11 cellular contexts compared by ENCODE assay signal in the genomic region with DNA sequence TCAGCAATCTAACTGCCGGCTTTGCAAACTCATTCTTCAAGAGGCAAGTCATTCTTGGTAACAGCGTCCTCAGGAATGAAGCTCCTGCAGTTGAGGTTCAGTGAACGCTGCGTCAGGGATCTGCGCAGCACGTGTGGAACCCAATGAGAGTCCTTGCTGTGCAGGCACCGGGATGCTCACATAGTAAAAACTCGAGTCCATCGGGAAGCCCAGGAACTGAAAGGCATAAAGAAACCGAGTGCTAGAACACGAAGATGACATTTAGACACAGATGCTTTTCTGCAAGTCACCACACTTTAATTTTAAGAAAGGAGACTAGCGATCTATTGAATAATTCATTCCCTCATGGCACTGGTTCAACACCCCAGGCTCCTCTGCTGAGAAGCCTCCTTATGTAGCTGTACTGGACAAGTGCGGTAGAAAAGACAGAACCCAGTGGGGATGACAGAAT. TPM values are rescaled to one million over a fixed set of nuclear protein-coding genes. Genes with fewer than 3 reads are reported as not detected.
DNase-seq lines count a peak whose midpoint lies in the region; ATAC-seq, FAIRE-seq and TF ChIP-seq lines count a peak whose summit lies in the region.
"Had no signal": no experiment of that assay in that cellular context is flagged by ENCODE, and none has a peak within 500 bp of the region (broad histone marks: within the 10 kb centered on the region; RNA-seq: fewer than 3 reads in every experiment).

No MANE protein-coding gene starts in this region.

- H3K23ac ChIP-seq in mesendoderm (ENCODE audit: low read length), result no peak overlapping the region

- TF ChIP-seq POLR2A in A549 (IDR thresholded peaks at IDR 0.05; ENCODE audit: low read length) (no peak), erythroblast (IDR thresholded peaks at IDR 0.05; ENCODE audit: low read length) (no peak)

- in situ Hi-C loops in Caki2 (cut with HindIII; ENCODE audit: low pct_unique_long_range_greater_than_20kb, low sequenced_read_pairs), result no loop called here
- in situ Hi-C loops in astrocyte of the spinal cord (cut with HindIII; ENCODE audit: low sequenced_read_pairs), result no loop called here

- CTCF ChIA-PET in A549 (lab: Yijun Ruan, JAX), result interaction anchor here (1.1 to 1.3 kb wide), 2 partner anchors 35 to 72 kb away, joined by 3 to 4 read pairs; no protein-coding TSS in a partner anchor

- peak overlapping the region; percentile 91; the same call in 2 of the 3 replicates for H3K4me2 ChIP-seq in A549
- no peak overlapping the region for H3K4me2 ChIP-seq in mesendoderm (ENCODE audit: low read length)

- no peak for ATAC-seq in A549
- ATAC-seq: gastrocnemius medialis had no signal

- TF ChIP-seq CTCF in A549 (IDR thresholded peaks at IDR 0.05), result no peak
- no peak for TF ChIP-seq CTCF in astrocyte of the spinal cord (IDR thresholded peaks at IDR 0.05; ENCODE audit: low read depth, low read length)
- TF ChIP-seq CTCF in ascending aorta (IDR thresholded peaks at IDR 0.05), result no peak

- H2BK120ac ChIP-seq in mesendoderm (ENCODE audit: low read depth, low read length), result no peak overlapping the region

- intact Hi-C loops in ascending aorta (cut with DNase I), result loop anchor here (5.0 kb wide), 1 partner anchor 277 kb away; no protein-coding TSS in a partner anchor

- FAIRE-seq in A549 (lab: Jason Lieb, UNC), result no peak

- H3K4me3 ChIP-seq in A549 (no peak overlapping the region), astrocyte of the spinal cord (ENCODE audit: low read depth, low read length) (no peak overlapping the region), mesendoderm (ENCODE audit: low read length) (no peak overlapping the region), ascending aorta (no peak overlapping the region)

- POLR2A ChIA-PET in A549 (lab: Yijun Ruan, JAX), result no interaction called here

- H3K18ac ChIP-seq in mesendoderm (ENCODE audit: low read length), result peak overlapping the region; percentile 55

- peak overlapping the region; percentile 44 for H3K56ac ChIP-seq in mesendoderm (ENCODE audit: low read length)

- H3K9ac ChIP-seq in mesendoderm (ENCODE audit: low read length), result peak overlapping the region; percentile 29

- H3K4ac ChIP-seq in mesendoderm (ENCODE audit: low read depth, low read length), result no peak overlapping the region

- no peak for TF ChIP-seq EP300 in A549 (IDR thresholded peaks at IDR 0.05)

- H3K36me3 ChIP-seq in mesendoderm (ENCODE audit: control insufficient read depth, insufficient read depth, low read length) (peaks cover 3% of the 10 kb centered on the region), ascending aorta (no peaks in the 10 kb centered on the region)
- H3K36me3 ChIP-seq: gastrocnemius medialis, neutrophil had no signal

- no peaks in the 10 kb centered on the region for H3K27me3 ChIP-seq in mesendoderm (ENCODE audit: insufficient read depth, low read length, poor library complexity)
- H3K27me3 ChIP-seq in ascending aorta, result no peaks in the 10 kb centered on the region
- H3K27me3 ChIP-seq: gastrocnemius medialis had no signal

- H2BK15ac ChIP-seq in mesendoderm (replicated peaks; ENCODE audit: low read depth), result no peak overlapping the region

- H2BK5ac ChIP-seq in mesendoderm (ENCODE audit: low read length), result no peak overlapping the region

- H4K5ac ChIP-seq in mesendoderm (ENCODE audit: low read length), result no peak overlapping the region

- peaks cover 16% of the 10 kb centered on the region; the same call in 2 of the 3 replicates for H3K4me1 ChIP-seq in A549
- no peaks in the 10 kb centered on the region for H3K4me1 ChIP-seq in mesendoderm (ENCODE audit: control insufficient read depth, low read depth, low read length)
- H3K4me1 ChIP-seq in ascending aorta, result peaks cover 9 to 12% of the 10 kb centered on the region in 2 donors

- DNase-seq in A549 (ENCODE audit: low read depth in 1 of 2, low spot score in 1 of 2), result no peak
- DNase-seq in Caki2 (ENCODE audit: low read depth), result peak; percentile 38
- DNase-seq in astrocyte of the spinal cord (ENCODE audit: low read depth, low spot score), result peak; percentile 44
- DNase-seq in mesendoderm, result no peak
- DNase-seq in erythroblast (lab: John Stamatoyannopoulos, UW), result no peak
- DNase-seq in stimulated activated CD4-positive, alpha-beta T cell treated with anti-CD3 and anti-CD28 coated beads, Interleukin-4, amount 100 ng/mL, for 1 hour, result no peak
- no peak for DNase-seq in ascending aorta (ENCODE audit: low spot score in 2 of 2)
- no peak for DNase-seq in NCI-H1436 treated with DMSO at 0.1 percent for 48 hours (lab: John Stamatoyannopoulos, UW)
- DNase-seq: activated naive CD4-positive, alpha-beta T cell treated with anti-CD3 and anti-CD28 coated beads for 36 hours; gastrocnemius medialis had no signal

- no peak for TF ChIP-seq RAD21 in A549 (conservative IDR thresholded peaks at IDR 0.05 in 1 of 2, IDR thresholded peaks at IDR 0.05 in 1 of 2)

- 56% methylated on average over 13 of the region's 13 CpGs for WGBS in A549 (ENCODE audit: missing lambda C conversion rate)
- WGBS in mesendoderm (ENCODE audit: extremely low coverage, insufficient coverage, low lambda C conversion rate), result no CpG with 5 or more reads among the region's 13 CpGs

- H3K79me1 ChIP-seq in mesendoderm (ENCODE audit: low read length), result peaks cover 2% of the 10 kb centered on the region

- no peak overlapping the region for H3K27ac ChIP-seq in A549
- H3K27ac ChIP-seq in mesendoderm (ENCODE audit: low read depth, low read length), result no peak overlapping the region
- no peak overlapping the region for H3K27ac ChIP-seq in ascending aorta
- H3K27ac ChIP-seq: gastrocnemius medialis, neutrophil had no signal

- no peak overlapping the region for H4K8ac ChIP-seq in mesendoderm (ENCODE audit: low read depth, low read length)

- H3K9me3 ChIP-seq in A549 (no peaks in the 10 kb centered on the region), ascending aorta (no peaks in the 10 kb centered on the region)
- H3K9me3 ChIP-seq: gastrocnemius medialis, neutrophil had no signal

- H2AK5ac ChIP-seq in mesendoderm (ENCODE audit: low read length), result no peak overlapping the region

- peaks cover 11% of the 10 kb centered on the region for H3K79me2 ChIP-seq in mesendoderm (ENCODE audit: control insufficient read depth, insufficient read depth, low read length)

TF ChIP-seq in A549, 52 proteins besides CTCF, POLR2A, EP300 and RAD21:
- TF ChIP-seq, protein P1, sequence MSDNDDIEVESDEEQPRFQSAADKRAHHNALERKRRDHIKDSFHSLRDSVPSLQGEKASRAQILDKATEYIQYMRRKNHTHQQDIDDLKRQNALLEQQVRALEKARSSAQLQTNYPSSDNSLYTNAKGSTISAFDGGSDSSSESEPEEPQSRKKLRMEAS (IDR thresholded peaks at IDR 0.05), result no peak
- TF ChIP-seq PHF8 (IDR thresholded peaks at IDR 0.05; ENCODE audit: borderline replicate concordance, low read depth), result no peak
- no peak for TF ChIP-seq CEBPB (IDR thresholded peaks at IDR 0.05)
- no peak for TF ChIP-seq FOXS1 (CRISPR knock-in tag; IDR thresholded peaks at IDR 0.05)
- no peak for TF ChIP-seq NPAS2 (CRISPR knock-in tag; IDR thresholded peaks at IDR 0.05; ENCODE audit: borderline replicate concordance)
- TF ChIP-seq ZSCAN20 (CRISPR knock-in tag; IDR thresholded peaks at IDR 0.05), result no peak
- no peak for TF ChIP-seq REST (IDR thresholded peaks at IDR 0.05)
- TF ChIP-seq HOXB5 (CRISPR knock-in tag; IDR thresholded peaks at IDR 0.05), result no peak
- no peak for TF ChIP-seq HDAC2 (IDR thresholded peaks at IDR 0.05)
- TF ChIP-seq EHF (CRISPR knock-in tag; IDR thresholded peaks at IDR 0.05), result no peak
TF ChIP-seq in A549: peak in this region for 0.

RNA-seq across cellular contexts. Expression of gene AFDN, which starts 2.1 kb away (rescaled TPM):
- polyA plus RNA-seq in A549 (2011; rRNA removed) (33.2 and 40.8 TPM in 2 replicates), A549 (2017; fragmentation: RNase III; extraction: RNeasy Plus Mini Kit Qiagen cat#74134 plus additional on column Dnase treatment) (17.5 to 19.3 TPM (median 18.6 TPM) in 3 replicates)
- polyA plus RNA-seq in A549 (2012; cell fraction: cytosol; rRNA removed), result 12.6 and 14.5 TPM in 2 replicates
- polyA plus RNA-seq in A549 (2012; cell fraction: nucleus; rRNA removed), result 16.4 and 23.4 TPM in 2 replicates
- 43.8 and 44.1 TPM in 2 replicates for polyA minus RNA-seq in A549 (2011; rRNA and poly(A)+ RNA removed)
- total RNA-seq in Caki2 (2014; rRNA removed; shearing (Covaris generic); ENCODE audit: low replicate concordance), result 16.8 and 31.6 TPM in 2 replicates
- 115 TPM for polyA plus RNA-seq in mesendoderm (2013, experiment 1 of 2)
- 113 TPM for polyA plus RNA-seq in mesendoderm (2013, experiment 2 of 2)
- total RNA-seq in ascending aorta, result 102 TPM

Comparison
In these comparisons a context has a peak if more than half of its experiments do, and no peak if none do; other contexts are left out.
1. DNase-seq: peak in Caki2 (single experiment) and astrocyte of the spinal cord (single experiment); none in A549 (0 of 2), mesendoderm (single experiment), erythroblast (0 of 2), stimulated activated CD4-positive, alpha-beta T cell treated with anti-CD3 and anti-CD28 coated beads, Interleukin-4, amount 100 ng/mL, for 1 hour (single experiment), ascending aorta (0 of 2) and NCI-H1436 treated with DMSO at 0.1 percent for 48 hours (single experiment).